Comparison of ENCODE assay signal across 1 cellular context in genomic region chr6:14474816-14475215, GRCh38.
TF ChIP-seq lines count a peak whose summit lies in the region.

No MANE protein-coding gene starts in this region.

TF ChIP-seq in K562, 482 proteins besides CTCF, POLR2A, EP300 and RAD21 (continued from another document):
- TF ChIP-seq, protein P1, sequence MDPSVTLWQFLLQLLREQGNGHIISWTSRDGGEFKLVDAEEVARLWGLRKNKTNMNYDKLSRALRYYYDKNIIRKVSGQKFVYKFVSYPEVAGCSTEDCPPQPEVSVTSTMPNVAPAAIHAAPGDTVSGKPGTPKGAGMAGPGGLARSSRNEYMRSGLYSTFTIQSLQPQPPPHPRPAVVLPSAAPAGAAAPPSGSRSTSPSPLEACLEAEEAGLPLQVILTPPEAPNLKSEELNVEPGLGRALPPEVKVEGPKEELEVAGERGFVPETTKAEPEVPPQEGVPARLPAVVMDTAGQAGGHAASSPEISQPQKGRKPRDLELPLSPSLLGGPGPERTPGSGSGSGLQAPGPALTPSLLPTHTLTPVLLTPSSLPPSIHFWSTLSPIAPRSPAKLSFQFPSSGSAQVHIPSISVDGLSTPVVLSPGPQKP (CRISPR knock-in tag; IDR thresholded peaks at IDR 0.05) = no peak
- TF ChIP-seq PTTG1 (tag; IDR thresholded peaks at IDR 0.05; ENCODE audit: low read depth) = no peak
- no peak for TF ChIP-seq ZNF75A (CRISPR knock-in tag; IDR thresholded peaks at IDR 0.05)
- no peak for TF ChIP-seq NELFE (IDR thresholded peaks at IDR 0.05; ENCODE audit: insufficient read depth, insufficient read length)
- TF ChIP-seq, protein P2, sequence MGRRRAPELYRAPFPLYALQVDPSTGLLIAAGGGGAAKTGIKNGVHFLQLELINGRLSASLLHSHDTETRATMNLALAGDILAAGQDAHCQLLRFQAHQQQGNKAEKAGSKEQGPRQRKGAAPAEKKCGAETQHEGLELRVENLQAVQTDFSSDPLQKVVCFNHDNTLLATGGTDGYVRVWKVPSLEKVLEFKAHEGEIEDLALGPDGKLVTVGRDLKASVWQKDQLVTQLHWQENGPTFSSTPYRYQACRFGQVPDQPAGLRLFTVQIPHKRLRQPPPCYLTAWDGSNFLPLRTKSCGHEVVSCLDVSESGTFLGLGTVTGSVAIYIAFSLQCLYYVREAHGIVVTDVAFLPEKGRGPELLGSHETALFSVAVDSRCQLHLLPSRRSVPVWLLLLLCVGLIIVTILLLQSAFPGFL (CRISPR knock-in tag; IDR thresholded peaks at IDR 0.05) = no peak
- no peak for TF ChIP-seq ZNF282 (CRISPR knock-in tag; IDR thresholded peaks at IDR 0.05)
- TF ChIP-seq RFX7 (CRISPR knock-in tag; IDR thresholded peaks at IDR 0.05) = no peak
- TF ChIP-seq, protein P3, sequence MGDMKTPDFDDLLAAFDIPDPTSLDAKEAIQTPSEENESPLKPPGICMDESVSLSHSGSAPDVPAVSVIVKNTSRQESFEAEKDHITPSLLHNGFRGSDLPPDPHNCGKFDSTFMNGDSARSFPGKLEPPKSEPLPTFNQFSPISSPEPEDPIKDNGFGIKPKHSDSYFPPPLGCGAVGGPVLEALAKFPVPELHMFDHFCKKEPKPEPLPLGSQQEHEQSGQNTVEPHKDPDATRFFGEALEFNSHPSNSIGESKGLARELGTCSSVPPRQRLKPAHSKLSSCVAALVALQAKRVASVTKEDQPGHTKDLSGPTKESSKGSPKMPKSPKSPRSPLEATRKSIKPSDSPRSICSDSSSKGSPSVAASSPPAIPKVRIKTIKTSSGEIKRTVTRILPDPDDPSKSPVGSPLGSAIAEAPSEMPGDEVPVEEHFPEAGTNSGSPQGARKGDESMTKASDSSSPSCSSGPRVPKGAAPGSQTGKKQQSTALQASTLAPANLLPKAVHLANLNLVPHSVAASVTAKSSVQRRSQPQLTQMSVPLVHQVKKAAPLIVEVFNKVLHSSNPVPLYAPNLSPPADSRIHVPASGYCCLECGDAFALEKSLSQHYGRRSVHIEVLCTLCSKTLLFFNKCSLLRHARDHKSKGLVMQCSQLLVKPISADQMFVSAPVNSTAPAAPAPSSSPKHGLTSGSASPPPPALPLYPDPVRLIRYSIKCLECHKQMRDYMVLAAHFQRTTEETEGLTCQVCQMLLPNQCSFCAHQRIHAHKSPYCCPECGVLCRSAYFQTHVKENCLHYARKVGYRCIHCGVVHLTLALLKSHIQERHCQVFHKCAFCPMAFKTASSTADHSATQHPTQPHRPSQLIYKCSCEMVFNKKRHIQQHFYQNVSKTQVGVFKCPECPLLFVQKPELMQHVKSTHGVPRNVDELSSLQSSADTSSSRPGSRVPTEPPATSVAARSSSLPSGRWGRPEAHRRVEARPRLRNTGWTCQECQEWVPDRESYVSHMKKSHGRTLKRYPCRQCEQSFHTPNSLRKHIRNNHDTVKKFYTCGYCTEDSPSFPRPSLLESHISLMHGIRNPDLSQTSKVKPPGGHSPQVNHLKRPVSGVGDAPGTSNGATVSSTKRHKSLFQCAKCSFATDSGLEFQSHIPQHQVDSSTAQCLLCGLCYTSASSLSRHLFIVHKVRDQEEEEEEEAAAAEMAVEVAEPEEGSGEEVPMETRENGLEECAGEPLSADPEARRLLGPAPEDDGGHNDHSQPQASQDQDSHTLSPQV (IDR thresholded peaks at IDR 0.05) = peak; percentile 81; the same call in 1 of the 2 replicates
- TF ChIP-seq HNRNPUL1 (IDR thresholded peaks at IDR 0.05; ENCODE audit: low read length) = no peak
- no peak for TF ChIP-seq RHOXF2B (CRISPR knock-in tag; conservative IDR thresholded peaks at IDR 0.05)
- no peak for TF ChIP-seq TOE1 (IDR thresholded peaks at IDR 0.05; ENCODE audit: borderline replicate concordance)
- no peak for TF ChIP-seq TOE1 (CRISPR knock-in tag; IDR thresholded peaks at IDR 0.05; ENCODE audit: borderline replicate concordance, low read depth)
- TF ChIP-seq GTF2F1 (IDR thresholded peaks at IDR 0.05; ENCODE audit: low read depth, low read length) = no peak
- no peak for TF ChIP-seq ZKSCAN1 (IDR thresholded peaks at IDR 0.05; ENCODE audit: low read depth, low read length)
- no peak for TF ChIP-seq KDM5B (IDR thresholded peaks at IDR 0.05; ENCODE audit: insufficient replicate concordance, low read depth, low read length)
- no peak for TF ChIP-seq ZNF318 (IDR thresholded peaks at IDR 0.05; ENCODE audit: borderline replicate concordance in 1 of 2, low read depth in 1 of 2)
- 0 out of 2 replicates have a peak, but pooled peaks have one; percentile 25 for TF ChIP-seq GATAD2B (IDR thresholded peaks at IDR 0.05; ENCODE audit: borderline replicate concordance)
- TF ChIP-seq ZNF766 (CRISPR knock-in tag; conservative IDR thresholded peaks at IDR 0.05) = peak; percentile 95
- TF ChIP-seq ARID3A (IDR thresholded peaks at IDR 0.05; ENCODE audit: borderline replicate concordance, low read depth, low read length) = no peak
- TF ChIP-seq ZNF449 (CRISPR knock-in tag; IDR thresholded peaks at IDR 0.05) = no peak
- no peak for TF ChIP-seq ZNF77 (CRISPR knock-in tag; IDR thresholded peaks at IDR 0.05)
- peak; percentile 60 for TF ChIP-seq MAFF (IDR thresholded peaks at IDR 0.05; ENCODE audit: low read length)
- TF ChIP-seq, protein P4, sequence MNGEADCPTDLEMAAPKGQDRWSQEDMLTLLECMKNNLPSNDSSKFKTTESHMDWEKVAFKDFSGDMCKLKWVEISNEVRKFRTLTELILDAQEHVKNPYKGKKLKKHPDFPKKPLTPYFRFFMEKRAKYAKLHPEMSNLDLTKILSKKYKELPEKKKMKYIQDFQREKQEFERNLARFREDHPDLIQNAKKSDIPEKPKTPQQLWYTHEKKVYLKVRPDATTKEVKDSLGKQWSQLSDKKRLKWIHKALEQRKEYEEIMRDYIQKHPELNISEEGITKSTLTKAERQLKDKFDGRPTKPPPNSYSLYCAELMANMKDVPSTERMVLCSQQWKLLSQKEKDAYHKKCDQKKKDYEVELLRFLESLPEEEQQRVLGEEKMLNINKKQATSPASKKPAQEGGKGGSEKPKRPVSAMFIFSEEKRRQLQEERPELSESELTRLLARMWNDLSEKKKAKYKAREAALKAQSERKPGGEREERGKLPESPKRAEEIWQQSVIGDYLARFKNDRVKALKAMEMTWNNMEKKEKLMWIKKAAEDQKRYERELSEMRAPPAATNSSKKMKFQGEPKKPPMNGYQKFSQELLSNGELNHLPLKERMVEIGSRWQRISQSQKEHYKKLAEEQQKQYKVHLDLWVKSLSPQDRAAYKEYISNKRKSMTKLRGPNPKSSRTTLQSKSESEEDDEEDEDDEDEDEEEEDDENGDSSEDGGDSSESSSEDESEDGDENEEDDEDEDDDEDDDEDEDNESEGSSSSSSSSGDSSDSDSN (IDR thresholded peaks at IDR 0.05; ENCODE audit: borderline replicate concordance in 1 of 2, low read depth in 2 of 2, low read length in 2 of 2) = no peak
- TF ChIP-seq, protein P5, sequence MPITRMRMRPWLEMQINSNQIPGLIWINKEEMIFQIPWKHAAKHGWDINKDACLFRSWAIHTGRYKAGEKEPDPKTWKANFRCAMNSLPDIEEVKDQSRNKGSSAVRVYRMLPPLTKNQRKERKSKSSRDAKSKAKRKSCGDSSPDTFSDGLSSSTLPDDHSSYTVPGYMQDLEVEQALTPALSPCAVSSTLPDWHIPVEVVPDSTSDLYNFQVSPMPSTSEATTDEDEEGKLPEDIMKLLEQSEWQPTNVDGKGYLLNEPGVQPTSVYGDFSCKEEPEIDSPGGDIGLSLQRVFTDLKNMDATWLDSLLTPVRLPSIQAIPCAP (CRISPR knock-in tag; IDR thresholded peaks at IDR 0.05; ENCODE audit: borderline replicate concordance) = no peak
- TF ChIP-seq NR4A1 (CRISPR knock-in tag; IDR thresholded peaks at IDR 0.05) = no peak
- TF ChIP-seq NR4A1 (tag; IDR thresholded peaks at IDR 0.05) = peak; percentile 62; the same call in 1 of the 2 replicates
- peak; percentile 40; the same call in 1 of the 2 replicates for TF ChIP-seq JUND (IDR thresholded peaks at IDR 0.05; ENCODE audit: borderline replicate concordance, low read depth, low read length)
- TF ChIP-seq JUND (tag; IDR thresholded peaks at IDR 0.05; ENCODE audit: borderline replicate concordance, low read depth, low read length) = peak; percentile 18; the same call in 1 of the 3 replicates
- TF ChIP-seq ZNF507 (tag; conservative IDR thresholded peaks at IDR 0.05) = no peak
- no peak for TF ChIP-seq KLF16 (IDR thresholded peaks at IDR 0.05)
